1 cellular context compared by ENCODE assay signal in genomic region chr7:100575206-100575631, GRCh38.
TF ChIP-seq lines count a peak whose summit lies in the region.

No MANE protein-coding gene starts in this region.

TF ChIP-seq in HepG2, 621 proteins besides CTCF, POLR2A, EP300 and RAD21:
- peak; percentile 77 for TF ChIP-seq BHLHE40 (IDR thresholded peaks at IDR 0.05; ENCODE audit: low read length)
- TF ChIP-seq PCBP1 (IDR thresholded peaks at IDR 0.05; ENCODE audit: borderline replicate concordance, low read depth, low read length): no peak
- TF ChIP-seq POLR2G (IDR thresholded peaks at IDR 0.05; ENCODE audit: low read depth, low read length): 0 out of 2 replicates have a peak, but pooled peaks have one; percentile 5
- peak; percentile 88 for TF ChIP-seq POLR2AphosphoS2 (IDR thresholded peaks at IDR 0.05; ENCODE audit: low read depth, low read length)
- peak; percentile 58 for TF ChIP-seq RBFOX2 (IDR thresholded peaks at IDR 0.05; ENCODE audit: low read depth, low read length)
- peak; percentile 18 for TF ChIP-seq HNRNPLL (IDR thresholded peaks at IDR 0.05; ENCODE audit: low read depth, low read length, poor library complexity, severe bottlenecking)
- TF ChIP-seq KIAA2018 (CRISPR knock-in tag; IDR thresholded peaks at IDR 0.05; ENCODE audit: borderline replicate concordance): no peak
- TF ChIP-seq ZEB1 (IDR thresholded peaks at IDR 0.05; ENCODE audit: insufficient replicate concordance, low read depth): no peak
- TF ChIP-seq SOX13 (IDR thresholded peaks at IDR 0.05): no peak
- TF ChIP-seq SOX13 (CRISPR knock-in tag; conservative IDR thresholded peaks at IDR 0.05 in 1 of 2, IDR thresholded peaks at IDR 0.05 in 1 of 2): 0 out of 4 replicates have a peak, but pooled peaks of 1 of the 2 experiments have one; percentile 49
- TF ChIP-seq AGO1 (IDR thresholded peaks at IDR 0.05; ENCODE audit: low read depth, low read length, poor library complexity, severe bottlenecking): peak; percentile 79
- TF ChIP-seq PHB2 (IDR thresholded peaks at IDR 0.05; ENCODE audit: partially characterized antibody): no peak
- TF ChIP-seq ZSCAN25 (CRISPR knock-in tag; IDR thresholded peaks at IDR 0.05): 0 out of 2 replicates have a peak, but pooled peaks have one; percentile 18
- no peak for TF ChIP-seq ZSCAN12 (CRISPR knock-in tag; IDR thresholded peaks at IDR 0.05)
- peak; percentile 90 for TF ChIP-seq AGO2 (optimal IDR thresholded peaks at IDR 0.05; ENCODE audit: low read depth, low read length)
- TF ChIP-seq AKAP8 (CRISPR knock-in tag; IDR thresholded peaks at IDR 0.05): peak; percentile 73; the same call in 1 of the 2 replicates
- TF ChIP-seq REL (CRISPR knock-in tag; conservative IDR thresholded peaks at IDR 0.05): no peak
- no peak for TF ChIP-seq KLF15 (CRISPR knock-in tag; IDR thresholded peaks at IDR 0.05; ENCODE audit: borderline replicate concordance)
- no peak for TF ChIP-seq ZBTB34 (CRISPR knock-in tag; IDR thresholded peaks at IDR 0.05)
- peak; percentile 54; the same call in 1 of the 2 replicates for TF ChIP-seq FIP1L1 (IDR thresholded peaks at IDR 0.05; ENCODE audit: borderline replicate concordance, insufficient read depth, low read depth, low read length)
- no peak for TF ChIP-seq KLF6 (CRISPR knock-in tag; IDR thresholded peaks at IDR 0.05)
- TF ChIP-seq ZNF235 (CRISPR knock-in tag; IDR thresholded peaks at IDR 0.05; ENCODE audit: borderline replicate concordance): no peak
